ENCODE assay signal across 8 cellular contexts in the genomic region with DNA sequence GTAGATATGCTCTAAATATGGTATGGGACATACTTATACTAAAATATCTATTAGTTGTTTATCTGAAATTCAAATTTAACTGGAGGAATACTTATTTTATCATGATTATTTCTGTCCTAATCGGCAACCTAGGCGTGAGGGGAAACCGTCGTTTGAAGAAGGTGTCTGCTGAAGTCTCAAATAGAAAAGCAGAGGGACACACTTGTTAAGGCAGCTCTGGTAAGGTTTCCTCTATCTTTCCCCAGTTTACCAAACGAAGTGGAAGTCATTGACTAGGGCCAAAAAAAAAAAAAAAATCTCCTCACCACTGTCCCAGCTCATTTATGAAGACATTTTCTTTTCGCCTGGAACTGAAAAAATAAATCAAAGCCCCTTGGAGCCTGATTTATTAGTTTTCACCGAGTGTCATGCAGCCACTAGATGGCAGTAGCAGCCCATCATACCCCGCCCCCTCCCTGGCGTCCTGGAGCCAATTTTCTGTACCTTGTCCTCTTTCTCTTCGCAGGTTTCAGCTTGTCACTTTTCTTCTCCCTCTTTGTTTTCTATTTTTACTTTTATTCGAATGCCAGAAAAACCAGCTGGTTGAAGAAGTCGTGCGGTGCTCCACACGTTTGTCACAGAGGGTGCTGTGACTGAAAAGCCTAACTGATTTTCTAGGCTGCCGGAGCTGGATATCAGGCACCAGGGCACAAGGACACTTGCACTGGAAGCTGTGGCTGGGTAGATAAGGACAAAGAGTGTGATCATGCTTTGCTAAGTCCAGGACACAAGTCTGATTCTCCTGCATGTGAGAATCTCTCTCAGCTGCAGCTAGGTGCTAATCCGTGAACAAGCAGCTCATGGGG.
DNase-seq lines count a peak whose midpoint lies in the region; ATAC-seq and TF ChIP-seq lines count a peak whose summit lies in the region.

No MANE protein-coding gene starts in this region.

- 11 to 12% methylated on average over 14 to 16 of the region's 16 CpGs for WGBS in GM23248 (ENCODE audit: low coverage in 1 of 2, low lambda C conversion rate in 2 of 2, missing lambda C conversion rate in 2 of 2), 2 experiments
- 15 to 16% methylated on average over 16 of the region's 16 CpGs for WGBS in upper lobe of left lung, 2 donors

- DNase-seq in EL (peak; percentile 43), GM23248 (peak; percentile 58), Karpas-422 (peak; percentile 88), PC-9 (peak; percentile 46 to 78), activated T-helper 1 cell treated with Interleukin-2 at 50 U/mL for 16 hours (ENCODE audit: low read depth) (peak; percentile 6), fibroblast of villous mesenchyme (ENCODE audit: low read depth) (peak; percentile 38), omental fat pad (ENCODE audit: low spot score) (peak; percentile 29), upper lobe of left lung (peak in 1 of 2 donors; percentile 37)

- H3K9me2 ChIP-seq in GM23248 (ENCODE audit: insufficient read depth) (no peaks in the 10 kb centered on the region), Karpas-422 (replicated peaks; ENCODE audit: insufficient read depth, low read length) (no peaks in the 10 kb centered on the region), PC-9 (ENCODE audit: insufficient read depth) (no peaks in the 10 kb centered on the region)

- no peak for TF ChIP-seq EP300 in upper lobe of left lung (IDR thresholded peaks at IDR 0.05)

- in situ Hi-C loops in GM23248 (cut with MboI) = no loop called here

- CTCF ChIA-PET in PC-9 (lab: Charles Lee) = interaction anchor here (0.6 to 1.4 kb wide), 10 partner anchors 12 to 914 kb away, joined by 3 to 10 read pairs (median 4); no protein-coding TSS in a partner anchor

- TF ChIP-seq POLR2A in upper lobe of left lung (IDR thresholded peaks at IDR 0.05) = no peak

- H3K27me3 ChIP-seq in GM23248 (replicated peaks; ENCODE audit: insufficient read depth) = no peaks in the 10 kb centered on the region
- H3K27me3 ChIP-seq in Karpas-422 (ENCODE audit: low read length) = no peaks in the 10 kb centered on the region
- no peaks in the 10 kb centered on the region for H3K27me3 ChIP-seq in PC-9 (ENCODE audit: insufficient read depth, low read depth)
- no peaks in the 10 kb centered on the region for H3K27me3 ChIP-seq in upper lobe of left lung

- H3K36me3 ChIP-seq in GM23248 (ENCODE audit: low read depth) (no peaks in the 10 kb centered on the region), Karpas-422 (ENCODE audit: insufficient read depth, low read length) (no peaks in the 10 kb centered on the region), PC-9 (ENCODE audit: low read depth) (no peaks in the 10 kb centered on the region), upper lobe of left lung (no peaks in the 10 kb centered on the region)

- H3K4me3 ChIP-seq in GM23248 (peak overlapping the region; percentile 47; the same call in 1 of the 2 replicates), Karpas-422 (ENCODE audit: low read length) (no peak overlapping the region), PC-9 (peak overlapping the region; percentile 6; the same call in 1 of the 2 replicates), fibroblast of villous mesenchyme (ENCODE audit: low read depth, low read length) (no peak overlapping the region), upper lobe of left lung (peak overlapping the region in 1 of 4 donors; percentile 27)

- H3F3A ChIP-seq in GM23248 (ENCODE audit: insufficient read depth) = no peaks in the 10 kb centered on the region
- H3F3A ChIP-seq in PC-9 (ENCODE audit: insufficient read depth, low read depth) = no peaks in the 10 kb centered on the region

- no peak overlapping the region for H3K9ac ChIP-seq in GM23248
- no peak overlapping the region for H3K9ac ChIP-seq in Karpas-422 (ENCODE audit: low read length)

- H3K27ac ChIP-seq in GM23248 (no peak overlapping the region), Karpas-422 (ENCODE audit: low read length) (no peak overlapping the region), PC-9 (no peak overlapping the region), upper lobe of left lung (no peak overlapping the region)

- ATAC-seq in omental fat pad (ENCODE audit: low FRiP score) (no peak), upper lobe of left lung (ENCODE audit: low FRiP score in 2 of 2) (peak in 1 of 2 donors; percentile 83)

- BruUV-seq in PC-9 (replicated peaks; lab: Mats Ljungman, UMichigan) = no TSS peak

- H4K20me1 ChIP-seq in GM23248 (ENCODE audit: insufficient read depth) = no peaks in the 10 kb centered on the region
- H4K20me1 ChIP-seq in Karpas-422 (ENCODE audit: insufficient read depth, low read depth, low read length) = no peaks in the 10 kb centered on the region
- no peaks in the 10 kb centered on the region for H4K20me1 ChIP-seq in PC-9 (ENCODE audit: insufficient read depth)

- intact Hi-C loops in PC-9 (cut with micrococcal nuclease; ENCODE audit: unreplicated experiment) = loop anchor here (1.0 to 10.0 kb wide), 4 partner anchors 67 to 623 kb away; no protein-coding TSS in a partner anchor

- H3K9me3 ChIP-seq in GM23248 (ENCODE audit: low read depth) = no peaks in the 10 kb centered on the region
- no peaks in the 10 kb centered on the region for H3K9me3 ChIP-seq in Karpas-422 (ENCODE audit: low read length)
- no peaks in the 10 kb centered on the region for H3K9me3 ChIP-seq in PC-9 (ENCODE audit: insufficient read depth, low read depth)
- no peaks in the 10 kb centered on the region for H3K9me3 ChIP-seq in upper lobe of left lung

- H2AFZ ChIP-seq in GM23248 (0 out of 2 replicates have a peak overlapping the region, but pooled peaks have one; percentile 41), Karpas-422 (ENCODE audit: low read length) (no peak overlapping the region), PC-9 (no peak overlapping the region; the same call in 1 of the 2 replicates)

- H3K79me2 ChIP-seq in GM23248 (ENCODE audit: insufficient read depth) (no peaks in the 10 kb centered on the region), Karpas-422 (ENCODE audit: low read length) (no peaks in the 10 kb centered on the region), PC-9 (ENCODE audit: low read depth) (no peaks in the 10 kb centered on the region)

- POLR2A ChIA-PET in PC-9 (lab: Charles Lee; ENCODE audit: unreplicated experiment) = interaction anchor here (0.6 to 0.7 kb wide), 2 partner anchors 136 to 778 kb away, joined by 6 to 10 read pairs; no protein-coding TSS in a partner anchor

- peak; percentile 99 for TF ChIP-seq CTCF in PC-9 (conservative IDR thresholded peaks at IDR 0.05)
- TF ChIP-seq CTCF in fibroblast of villous mesenchyme (IDR thresholded peaks at IDR 0.05; ENCODE audit: insufficient read depth, low read depth, low read length) = peak; percentile 85
- TF ChIP-seq CTCF in omental fat pad (IDR thresholded peaks at IDR 0.05) = peak in 1 of 3 donors; percentile 25
- TF ChIP-seq CTCF in upper lobe of left lung (IDR thresholded peaks at IDR 0.05) = peak in 5 of 6 experiments; percentile 39 to 68 (median 57)

- H3K4me1 ChIP-seq in GM23248 (ENCODE audit: insufficient read depth) = no peaks in the 10 kb centered on the region
- H3K4me1 ChIP-seq in Karpas-422 (ENCODE audit: low read length) = no peaks in the 10 kb centered on the region
- no peaks in the 10 kb centered on the region for H3K4me1 ChIP-seq in PC-9 (replicated peaks; ENCODE audit: insufficient read depth)
- peaks cover 0 to 4% (median 0%) of the 10 kb centered on the region in 4 donors for H3K4me1 ChIP-seq in upper lobe of left lung

- H3K4me2 ChIP-seq in GM23248 (ENCODE audit: unreplicated experiment) (peak overlapping the region; percentile 46), Karpas-422 (ENCODE audit: low read depth, low read length, poor library complexity, severe bottlenecking) (no peak overlapping the region), PC-9 (peak overlapping the region; percentile 58)

Comparison
In these comparisons a context has a peak if more than half of its experiments do, and no peak if none do; other contexts are left out.
1. H3K4me3 ChIP-seq: peak in GM23248 (single experiment) and PC-9 (single experiment); none in Karpas-422 (single experiment) and fibroblast of villous mesenchyme (single experiment).